In the genomic region with DNA sequence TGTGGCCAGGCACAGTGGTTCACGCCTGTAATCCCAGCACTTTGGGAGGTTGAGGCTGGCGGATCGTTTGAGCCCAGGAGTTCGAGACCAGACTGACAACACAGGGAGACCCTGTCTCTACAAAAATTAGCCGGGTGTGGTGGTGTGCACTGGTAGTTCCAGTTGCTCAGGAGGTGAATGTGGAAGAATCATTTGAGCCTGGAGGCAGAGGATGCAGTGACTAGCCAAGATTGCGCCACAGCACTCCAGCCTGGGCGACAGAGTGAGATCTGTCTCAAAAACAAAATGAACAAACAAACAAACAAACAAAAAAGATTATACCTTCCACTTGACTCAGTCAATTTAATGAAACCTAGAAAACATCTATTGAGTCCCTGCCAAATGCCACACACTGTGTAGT, we compare ENCODE assay signal across 19 cellular contexts.
"Had no signal": no experiment of that assay in that cellular context is flagged by ENCODE, and none has a peak within 500 bp of the region (broad histone marks: within the 10 kb centered on the region; RNA-seq: fewer than 3 reads in every experiment).

No MANE protein-coding gene starts in this region.

- ATAC-seq: Right ventricle myocardium inferior, SK-N-SH treated with all-trans-retinoic acid at 6 μM for 48 hours had no signal

- DNase-seq: KBM-7, NCI-H1092, NCI-H1105 treated with DMSO at 0.1 percent for 48 hours, NCI-H1417 treated with DMSO at 0.1 percent for 48 hours, NCI-H146, NCI-H1694 treated with DMSO at 0.1 percent for 48 hours, NCI-H1930, NCI-H2081 treated with DMSO at 0.1 percent for 48 hours, NCI-H2171, NCI-H446, NCI-H510A, NCI-H524 treated with DMSO at 0.1 percent for 48 hours, NCI-H69, NCI-H774, SHP77 treated with DMSO at 0.1 percent for 48 hours had no signal

- H3K4me3 ChIP-seq: SJCRH30 had no signal

- H3K27me3 ChIP-seq: SJCRH30 had no signal

- H3K36me3 ChIP-seq: SJCRH30 had no signal

- H3K27ac ChIP-seq: RWPE1, SJCRH30 had no signal
